ENCODE assay signal across 14 cellular contexts in genomic region chr9:124665391-124666058, GRCh38.
DNase-seq lines count a peak whose midpoint lies in the region; ATAC-seq and TF ChIP-seq lines count a peak whose summit lies in the region.
"Had no signal": no experiment of that assay in that cellular context is flagged by ENCODE, and none has a peak within 500 bp of the region (broad histone marks: within the 10 kb centered on the region; RNA-seq: fewer than 3 reads in every experiment).

No MANE protein-coding gene starts in this region.

- no peak overlapping the region for H3K27ac ChIP-seq in GM23338 (ENCODE audit: low read depth)
- H3K27ac ChIP-seq: left ventricle myocardium inferior had no signal

- H4K20me1 ChIP-seq in GM23338 (replicated peaks; ENCODE audit: insufficient read depth), result no peaks in the 10 kb centered on the region; the same call in 1 of the 2 replicates

- no peaks in the 10 kb centered on the region for H3K27me3 ChIP-seq in GM23338 (ENCODE audit: insufficient read depth)

- peaks cover 23% of the 10 kb centered on the region for H3K4me1 Mint-ChIP-seq in GM23338

- H3F3A ChIP-seq in GM23338 (replicated peaks; ENCODE audit: low read depth), result no peaks in the 10 kb centered on the region

- H3K9me3 Mint-ChIP-seq in GM23338, result no peaks in the 10 kb centered on the region
- H3K9me3 Mint-ChIP-seq: activated naive CD4-positive, alpha-beta T cell treated with anti-CD3 and anti-CD28 coated beads, Interleukin-2, amount 50 U/mL, for 24 hours; CD4-positive, alpha-beta memory T cell had no signal

- H3K27ac Mint-ChIP-seq in GM23338, result no peak overlapping the region
- H3K27ac Mint-ChIP-seq: activated naive CD4-positive, alpha-beta T cell treated with anti-CD3 and anti-CD28 coated beads, Interleukin-2, amount 50 U/mL, for 24 hours; CD4-positive, alpha-beta memory T cell had no signal

- DNase-seq in Caki2 (ENCODE audit: low read depth) (peak; percentile 90), LoVo (ENCODE audit: low spot score) (peak; percentile 69), epithelial cell of esophagus (ENCODE audit: low read depth) (peak; percentile 90), myocyte (ENCODE audit: low read depth) (peak; percentile 31), GM23338 (ENCODE audit: low spot score) (no peak), lower leg skin (ENCODE audit: low spot score in 2 of 2) (no peak), CD1c-positive myeloid dendritic cell (ENCODE audit: extremely low spot score) (no peak), NCI-H748 (lab: John Stamatoyannopoulos, UW; ENCODE audit: unreplicated experiment) (no peak)
- DNase-seq: CD4-positive, alpha-beta memory T cell; left ventricle myocardium inferior; NCI-H2081 treated with DMSO at 0.1 percent for 48 hours; stimulated activated CD4-positive, alpha-beta T cell treated with anti-CD3 and anti-CD28 coated beads, Interleukin-4, amount 100 ng/mL, for 1 hour; T1000 had no signal

- H3K79me2 ChIP-seq in GM23338 (replicated peaks; ENCODE audit: insufficient read depth), result 0 out of 2 replicates have a peak, but pooled peaks cover 5% of the 10 kb centered on the region

- H3K4me2 ChIP-seq in GM23338, result no peak overlapping the region

- H3K4me3 ChIP-seq in epithelial cell of esophagus (ENCODE audit: low read length) (no peak overlapping the region), GM23338 (no peak overlapping the region), lower leg skin (ENCODE audit: low read depth, poor library complexity, severe bottlenecking) (no peak overlapping the region)
- H3K4me3 ChIP-seq: left ventricle myocardium inferior had no signal

- H2AFZ ChIP-seq in GM23338, result no peak overlapping the region

- ATAC-seq in GM23338, result no peak

- H3K36me3 ChIP-seq in GM23338 (ENCODE audit: insufficient read depth), result no peaks in the 10 kb centered on the region
- H3K36me3 ChIP-seq: left ventricle myocardium inferior had no signal

- TF ChIP-seq CTCF in epithelial cell of esophagus (IDR thresholded peaks at IDR 0.05; ENCODE audit: insufficient read depth, low read depth, low read length, missing control alignments) (no peak), GM23338 (conservative IDR thresholded peaks at IDR 0.05; ENCODE audit: low read depth in 2 of 2) (no peak), lower leg skin (IDR thresholded peaks at IDR 0.05) (no peak)

- no peaks in the 10 kb centered on the region for H3K36me3 Mint-ChIP-seq in GM23338 (ENCODE audit: low read depth)
- H3K36me3 Mint-ChIP-seq: CD4-positive, alpha-beta memory T cell had no signal

- H3K9me2 ChIP-seq in GM23338 (ENCODE audit: insufficient read depth), result no peaks in the 10 kb centered on the region

- H3K4me3 Mint-ChIP-seq in GM23338, result no peak overlapping the region
- H3K4me3 Mint-ChIP-seq: activated naive CD4-positive, alpha-beta T cell treated with anti-CD3 and anti-CD28 coated beads, Interleukin-2, amount 50 U/mL, for 24 hours; CD4-positive, alpha-beta memory T cell had no signal

- no peak for TF ChIP-seq POLR2A in lower leg skin (IDR thresholded peaks at IDR 0.05)

- no peaks in the 10 kb centered on the region for H3K27me3 Mint-ChIP-seq in GM23338 (ENCODE audit: insufficient read depth, low read depth, poor library complexity)

- WGBS in lower leg skin, 2 donors, result 76 to 77% methylated on average over 5 of the region's 5 CpGs

- H3K4me1 ChIP-seq in GM23338 (ENCODE audit: insufficient read depth), result peaks cover 15% of the 10 kb centered on the region

- in situ Hi-C loops in Caki2 (cut with HindIII; ENCODE audit: low pct_unique_long_range_greater_than_20kb, low sequenced_read_pairs), result no loop called here

- intact Hi-C loops in lower leg skin (cut with DNase I; ENCODE audit: low total_unique reads), result no loop called here

TF ChIP-seq in GM23338, 12 proteins besides CTCF, POLR2A, EP300 and RAD21:
- TF ChIP-seq NANOG (IDR thresholded peaks at IDR 0.05; ENCODE audit: borderline replicate concordance), result no peak
- TF ChIP-seq EZH2 (IDR thresholded peaks at IDR 0.05; ENCODE audit: low read depth, unreplicated experiment), result no peak
- TF ChIP-seq JUNB (IDR thresholded peaks at IDR 0.05; ENCODE audit: unreplicated experiment), result no peak
- no peak for TF ChIP-seq POLR2AphosphoS5 (IDR thresholded peaks at IDR 0.05; ENCODE audit: low read depth)
- no peak for TF ChIP-seq ZNF114 (CRISPR knock-in tag; IDR thresholded peaks at IDR 0.05)
- no peak for TF ChIP-seq ZNF331 (CRISPR knock-in tag; IDR thresholded peaks at IDR 0.05; ENCODE audit: low read depth)
- TF ChIP-seq STAT1 (IDR thresholded peaks at IDR 0.05; ENCODE audit: unreplicated experiment), result no peak

Comparison
In these comparisons a context has a peak if more than half of its experiments do, and no peak if none do; other contexts are left out.
1. DNase-seq: peak in Caki2 (single experiment), LoVo (single experiment), epithelial cell of esophagus (single experiment) and myocyte (single experiment); none in GM23338 (single experiment), lower leg skin (0 of 2), CD1c-positive myeloid dendritic cell (single experiment) and NCI-H748 (single experiment).